ENCODE assay signal across 8 cellular contexts in genomic region chr6:136772685-136773472, GRCh38. TPM values are rescaled to one million over a fixed set of nuclear protein-coding genes. Genes with fewer than 3 reads are reported as not detected.
DNase-seq lines count a peak whose midpoint lies in the region; ATAC-seq and TF ChIP-seq lines count a peak whose summit lies in the region.

No MANE protein-coding gene starts in this region.

- DNase-seq in GM12864 (ENCODE audit: low read depth): peak; percentile 70
- DNase-seq in choroid plexus epithelial cell (ENCODE audit: low read depth): peak; percentile 37
- peak; percentile 59 to 71 for DNase-seq in thyroid gland
- no peak for DNase-seq in NCI-H2107 (lab: John Stamatoyannopoulos, UW)
- DNase-seq in AG08395 (ENCODE audit: low spot score): no peak
- DNase-seq in activated CD4-positive, alpha-beta T cell treated with anti-CD3 and anti-CD28 coated beads, Interleukin-2, amount 50 U/mL, for 1 hour: no peak

- peak; percentile 67 for ATAC-seq in GM21381 (IDR thresholded peaks at IDR 0.05; ENCODE audit: unreplicated experiment)
- ATAC-seq in HG03521 (IDR thresholded peaks at IDR 0.05; ENCODE audit: unreplicated experiment): peak; percentile 60

- intact Hi-C loops in thyroid gland (cut with DNase I): no loop called here

- H3K36me3 ChIP-seq in thyroid gland: no peaks in the 10 kb centered on the region

- no peak overlapping the region; the same call in 1 of the 2 replicates for H3K4me3 ChIP-seq in GM12864 (ENCODE audit: low read depth, low read length)
- H3K4me3 ChIP-seq in choroid plexus epithelial cell (ENCODE audit: low read depth, low read length): no peak overlapping the region
- H3K4me3 ChIP-seq in thyroid gland (replicated peaks in 1 of 3): no peak overlapping the region

- no peaks in the 10 kb centered on the region for H3K9me3 ChIP-seq in thyroid gland

- no peak for TF ChIP-seq POLR2A in thyroid gland (IDR thresholded peaks at IDR 0.05)

- 52 to 68% methylated on average over 6 of the region's 6 CpGs for WGBS in thyroid gland, 2 donors

- H3K27ac ChIP-seq in thyroid gland: peak overlapping the region in 2 of 3 donors; percentile 71 to 80

- peaks cover 37 to 58% of the 10 kb centered on the region in 2 donors for H3K4me1 ChIP-seq in thyroid gland

- TF ChIP-seq CTCF in GM12864 (IDR thresholded peaks at IDR 0.05; ENCODE audit: low read depth, low read length, missing control alignments): no peak
- no peak for TF ChIP-seq CTCF in choroid plexus epithelial cell (conservative IDR thresholded peaks at IDR 0.05; ENCODE audit: low read depth, low read length)
- no peak for TF ChIP-seq CTCF in thyroid gland (IDR thresholded peaks at IDR 0.05)

- H3K27me3 ChIP-seq in thyroid gland: no peaks in the 10 kb centered on the region

RNA-seq across cellular contexts. Expression of gene MAP3K5, which starts 19.4 kb away (rescaled TPM):
- total RNA-seq in thyroid gland: 10 to 100 TPM; 28.1 to 68.0 (median 46.5) TPM

RNA-seq across cellular contexts. Expression of gene PEX7, which starts 49.5 kb away (rescaled TPM):
- 10 to 100 TPM; 16.4 to 23.9 (median 18.2) TPM for total RNA-seq in thyroid gland

Comparison
In these comparisons a context has a peak if more than half of its experiments do, and no peak if none do; other contexts are left out.
1. DNase-seq: peak in GM12864 (single experiment), choroid plexus epithelial cell (single experiment) and thyroid gland (2 of 2); none in NCI-H2107 (single experiment), AG08395 (single experiment) and activated CD4-positive, alpha-beta T cell treated with anti-CD3 and anti-CD28 coated beads, Interleukin-2, amount 50 U/mL, for 1 hour (single experiment).